12 cellular contexts compared by ENCODE assay signal in genomic region chr20:44074252-44075151, GRCh38.
A peak's percentile ranks its signal among the peaks of the same experiment; 100 is the strongest.
DNase-seq lines count a peak whose midpoint lies in the region; ATAC-seq and TF ChIP-seq lines count a peak whose summit lies in the region.
"Had no signal": no experiment of that assay in that cellular context is flagged by ENCODE, and none has a peak within 500 bp of the region (broad histone marks: within the 10 kb centered on the region; RNA-seq: fewer than 3 reads in every experiment).

No MANE protein-coding gene starts in this region.

- H3K9ac ChIP-seq in SK-N-MC (ENCODE audit: insufficient read length): no peak overlapping the region

- TF ChIP-seq CTCF in activated CD8-positive, alpha-beta T cell treated with anti-CD3 and anti-CD28 coated beads for 36 hours (IDR thresholded peaks at IDR 0.05): no peak
- TF ChIP-seq CTCF in fibroblast of the aortic adventitia (IDR thresholded peaks at IDR 0.05; ENCODE audit: insufficient read depth, low read length): no peak

- no peak for ATAC-seq in activated CD8-positive, alpha-beta T cell treated with anti-CD3 and anti-CD28 coated beads for 36 hours
- no peak for ATAC-seq in activated CD8-positive, alpha-beta T cell treated with anti-CD3 and anti-CD28 coated beads, Interleukin-2, amount 10 ng/mL, durations not matched to agents 7 days and 5 days
- ATAC-seq in HG03135 (IDR thresholded peaks at IDR 0.05; ENCODE audit: unreplicated experiment): no peak

- no peak overlapping the region for H3K4me3 Mint-ChIP-seq in activated CD8-positive, alpha-beta T cell treated with anti-CD3 and anti-CD28 coated beads for 36 hours
- H3K4me3 Mint-ChIP-seq in activated CD8-positive, alpha-beta T cell treated with anti-CD3 and anti-CD28 coated beads, Interleukin-2, amount 10 ng/mL, durations not matched to agents 7 days and 5 days: no peak overlapping the region

- H3K4me3 ChIP-seq in SK-N-MC (no peak overlapping the region), fibroblast of the aortic adventitia (ENCODE audit: low read depth, low read length) (no peak overlapping the region)

- POLR2A ChIA-PET in activated CD8-positive, alpha-beta T cell treated with anti-CD3 and anti-CD28 coated beads for 36 hours (lab: Charles Lee): no interaction called here
- POLR2A ChIA-PET in activated CD8-positive, alpha-beta T cell treated with anti-CD3 and anti-CD28 coated beads, Interleukin-2, amount 10 ng/mL, durations not matched to agents 7 days and 5 days (lab: Charles Lee): interaction anchor here (0.7 kb wide), 1 partner anchor 103 kb away, joined by 3 read pairs; no protein-coding TSS in a partner anchor

- H3K27ac Mint-ChIP-seq in activated CD8-positive, alpha-beta T cell treated with anti-CD3 and anti-CD28 coated beads for 36 hours: peak overlapping the region; percentile 19
- no peak overlapping the region for H3K27ac Mint-ChIP-seq in activated CD8-positive, alpha-beta T cell treated with anti-CD3 and anti-CD28 coated beads, Interleukin-2, amount 10 ng/mL, durations not matched to agents 7 days and 5 days

- H3K36me3 Mint-ChIP-seq in activated CD8-positive, alpha-beta T cell treated with anti-CD3 and anti-CD28 coated beads for 36 hours (ENCODE audit: low read depth): no peaks in the 10 kb centered on the region
- no peaks in the 10 kb centered on the region for H3K36me3 Mint-ChIP-seq in activated CD8-positive, alpha-beta T cell treated with anti-CD3 and anti-CD28 coated beads, Interleukin-2, amount 10 ng/mL, durations not matched to agents 7 days and 5 days (ENCODE audit: low read depth)

- H3K9me3 Mint-ChIP-seq in activated CD8-positive, alpha-beta T cell treated with anti-CD3 and anti-CD28 coated beads for 36 hours: no peaks in the 10 kb centered on the region
- H3K9me3 Mint-ChIP-seq in activated CD8-positive, alpha-beta T cell treated with anti-CD3 and anti-CD28 coated beads, Interleukin-2, amount 10 ng/mL, durations not matched to agents 7 days and 5 days (ENCODE audit: insufficient read depth): no peaks in the 10 kb centered on the region

- no peaks in the 10 kb centered on the region for H3K27me3 Mint-ChIP-seq in activated CD8-positive, alpha-beta T cell treated with anti-CD3 and anti-CD28 coated beads for 36 hours
- peaks cover 11% of the 10 kb centered on the region for H3K27me3 Mint-ChIP-seq in activated CD8-positive, alpha-beta T cell treated with anti-CD3 and anti-CD28 coated beads, Interleukin-2, amount 10 ng/mL, durations not matched to agents 7 days and 5 days (ENCODE audit: low read depth)

- H3K9me3 ChIP-seq in SK-N-MC (ENCODE audit: low read depth, low read length): no peaks in the 10 kb centered on the region

- H3K27ac ChIP-seq in SK-N-MC (peak overlapping the region; percentile 59; the same call in 1 of the 2 replicates), substantia nigra (ENCODE audit: low read depth, low read length, poor library complexity, severe bottlenecking) (no peak overlapping the region)
- H3K27ac ChIP-seq: C4-2B had no signal

- CTCF ChIA-PET in activated CD8-positive, alpha-beta T cell treated with anti-CD3 and anti-CD28 coated beads for 36 hours (lab: Charles Lee): interaction anchor here (0.8 kb wide), 1 partner anchor 324 kb away, joined by 3 read pairs; no protein-coding TSS in a partner anchor
- CTCF ChIA-PET in activated CD8-positive, alpha-beta T cell treated with anti-CD3 and anti-CD28 coated beads, Interleukin-2, amount 10 ng/mL, durations not matched to agents 7 days and 5 days (lab: Charles Lee): interaction anchor here (0.8 to 1.6 kb wide), 4 partner anchors 17 to 324 kb away, joined by 3 to 4 read pairs (median 4); no protein-coding TSS in a partner anchor

- intact Hi-C loops in activated CD8-positive, alpha-beta T cell treated with anti-CD3 and anti-CD28 coated beads for 36 hours (cut with micrococcal nuclease): no loop called here

- H3K4me1 Mint-ChIP-seq in activated CD8-positive, alpha-beta T cell treated with anti-CD3 and anti-CD28 coated beads for 36 hours (ENCODE audit: low read depth): peaks cover 55% of the 10 kb centered on the region
- peaks cover 61% of the 10 kb centered on the region for H3K4me1 Mint-ChIP-seq in activated CD8-positive, alpha-beta T cell treated with anti-CD3 and anti-CD28 coated beads, Interleukin-2, amount 10 ng/mL, durations not matched to agents 7 days and 5 days (ENCODE audit: low read depth)

- H3K36me3 ChIP-seq in SK-N-MC (ENCODE audit: insufficient read depth, low read length): no peaks in the 10 kb centered on the region

- no peak for DNase-seq in activated CD8-positive, alpha-beta T cell treated with anti-CD3 and anti-CD28 coated beads for 36 hours
- DNase-seq in activated CD8-positive, alpha-beta T cell treated with anti-CD3 and anti-CD28 coated beads, Interleukin-2, amount 10 ng/mL, durations not matched to agents 7 days and 5 days: no peak
- DNase-seq in SK-N-MC (ENCODE audit: low read depth, low spot score): no peak
- peak; percentile 66 for DNase-seq in fibroblast of the aortic adventitia (ENCODE audit: low read depth)
- peak in 26 of 49 donors; percentile 6 to 69 (median 28) for DNase-seq in substantia nigra (lab: John Stamatoyannopoulos, UW)
- DNase-seq in NCI-H748 (lab: John Stamatoyannopoulos, UW; ENCODE audit: unreplicated experiment): no peak
- no peak for DNase-seq in NCI-H1694 (lab: John Stamatoyannopoulos, UW)
- DNase-seq: activated naive CD4-positive, alpha-beta T cell treated with Interleukin-2 at 50 U/mL for 16 hours; retina; SHP77 had no signal

Comparison
In these comparisons a context has a peak if more than half of its experiments do, and no peak if none do; other contexts are left out.
1. DNase-seq: peak in fibroblast of the aortic adventitia (single experiment) and substantia nigra (26 of 49); none in activated CD8-positive, alpha-beta T cell treated with anti-CD3 and anti-CD28 coated beads for 36 hours (single experiment), activated CD8-positive, alpha-beta T cell treated with anti-CD3 and anti-CD28 coated beads, Interleukin-2, amount 10 ng/mL, durations not matched to agents 7 days and 5 days (single experiment), SK-N-MC (single experiment), NCI-H748 (single experiment) and NCI-H1694 (single experiment).